18 cellular contexts compared by ENCODE assay signal in genomic region chr17:66398059-66398458, GRCh38.
DNase-seq lines count a peak whose midpoint lies in the region; ATAC-seq, FAIRE-seq and TF ChIP-seq lines count a peak whose summit lies in the region.
"Had no signal": no experiment of that assay in that cellular context is flagged by ENCODE, and none has a peak within 500 bp of the region (broad histone marks: within the 10 kb centered on the region; RNA-seq: fewer than 3 reads in every experiment).

No MANE protein-coding gene starts in this region.

- H3K79me2 ChIP-seq in SU-DHL-6 (ENCODE audit: insufficient read depth, low read length) = peaks cover 97% of the 10 kb centered on the region

- 21 to 27% methylated on average over 4 of the region's 4 CpGs for WGBS in pancreas, 2 donors

- H3K9me3 ChIP-seq in SU-DHL-6 (ENCODE audit: insufficient read depth, low read length) (no peaks in the 10 kb centered on the region), pancreas (no peaks in the 10 kb centered on the region)
- H3K9me3 ChIP-seq: esophagus squamous epithelium, ovary, sigmoid colon had no signal

- peak overlapping the region; percentile 49 for H3K4me2 ChIP-seq in SU-DHL-6 (ENCODE audit: low read depth, low read length, poor library complexity, severe bottlenecking)

- peak overlapping the region; percentile 51 for H3K27ac Mint-ChIP-seq in activated T-cell treated with anti-CD3 and anti-CD28 coated beads, Interleukin-2, amount 50 U/mL, for 72 hours
- peak overlapping the region in 3 of 5 experiments; percentile 13 to 49 (median 15) for H3K27ac Mint-ChIP-seq in brain

- H3F3A ChIP-seq in SU-DHL-6 (ENCODE audit: insufficient read depth) = peaks cover 41% of the 10 kb centered on the region

- H3K36me3 ChIP-seq in SU-DHL-6 (ENCODE audit: low read length) (0 out of 2 replicates have a peak, but pooled peaks cover 3% of the 10 kb centered on the region), pancreas (no peaks in the 10 kb centered on the region)
- H3K36me3 ChIP-seq: cardiac muscle cell, esophagus squamous epithelium, ovary, sigmoid colon, WERI-Rb-1 had no signal

- DNase-seq in activated T-cell treated with anti-CD3 and anti-CD28 coated beads, Interleukin-2, amount 50 U/mL, for 72 hours = no peak
- DNase-seq in activated T-cell treated with anti-CD3 and anti-CD28 coated beads, Interleukin-2, amount 50 U/mL, for 1 hour = no peak
- DNase-seq in pancreas (no peak), NCI-H1930 (lab: John Stamatoyannopoulos, UW) (no peak), NCI-H146 treated with DMSO at 0.1 percent for 48 hours (lab: John Stamatoyannopoulos, UW; ENCODE audit: unreplicated experiment) (no peak), NCI-H345 treated with DMSO at 0.1 percent for 48 hours (lab: John Stamatoyannopoulos, UW; ENCODE audit: unreplicated experiment) (no peak)
- DNase-seq: effector CD8-positive, alpha-beta T cell; esophagus squamous epithelium; NCI-H1694; NCI-H345; ovary; RPMI8226; sigmoid colon; WERI-Rb-1 had no signal

- H3K36me3 Mint-ChIP-seq in activated T-cell treated with anti-CD3 and anti-CD28 coated beads, Interleukin-2, amount 50 U/mL, for 72 hours (ENCODE audit: insufficient read depth in 2 of 2) = peaks cover 8 to 22% of the 10 kb centered on the region in 2 donors
- H3K36me3 Mint-ChIP-seq in brain = no peaks in the 10 kb centered on the region

- peak overlapping the region; percentile 83 for H3K27ac ChIP-seq in SU-DHL-6 (ENCODE audit: low read depth, low read length)
- no peak overlapping the region for H3K27ac ChIP-seq in pancreas
- H3K27ac ChIP-seq: cardiac muscle cell, esophagus squamous epithelium, GM23248, ovary, sigmoid colon, WERI-Rb-1 had no signal

- TF ChIP-seq CTCF in SU-DHL-6 (IDR thresholded peaks at IDR 0.05; ENCODE audit: insufficient read depth, low read length, poor library complexity, severe bottlenecking) (no peak), brain (conservative IDR thresholded peaks at IDR 0.05) (no peak), pancreas (IDR thresholded peaks at IDR 0.05) (no peak)

- H3K9me3 Mint-ChIP-seq in activated T-cell treated with anti-CD3 and anti-CD28 coated beads, Interleukin-2, amount 50 U/mL, for 72 hours = peaks cover 0 to 4% of the 10 kb centered on the region in 2 donors
- H3K9me3 Mint-ChIP-seq in brain = peaks cover 0 to 3% (median 0%) of the 10 kb centered on the region in 5 experiments

- peak overlapping the region; percentile 41 to 77 for H3K4me3 Mint-ChIP-seq in activated T-cell treated with anti-CD3 and anti-CD28 coated beads, Interleukin-2, amount 50 U/mL, for 72 hours
- H3K4me3 Mint-ChIP-seq in brain = peak overlapping the region in 1 of 5 experiments; percentile 5

- H3K27me3 ChIP-seq in SU-DHL-6 (ENCODE audit: low read length) = no peaks in the 10 kb centered on the region
- no peaks in the 10 kb centered on the region for H3K27me3 ChIP-seq in pancreas
- H3K27me3 ChIP-seq: cardiac muscle cell, esophagus squamous epithelium, ovary, sigmoid colon had no signal

- H3K27me3 Mint-ChIP-seq in activated T-cell treated with anti-CD3 and anti-CD28 coated beads, Interleukin-2, amount 50 U/mL, for 72 hours (ENCODE audit: low read depth) = no peaks in the 10 kb centered on the region
- H3K27me3 Mint-ChIP-seq in brain = peaks cover 7% of the 10 kb centered on the region

- no peak overlapping the region for H3K4me3 ChIP-seq in SU-DHL-6 (ENCODE audit: insufficient read depth, low read length, poor library complexity, severe bottlenecking)
- H3K4me3 ChIP-seq in pancreas = no peak overlapping the region
- H3K4me3 ChIP-seq: cardiac muscle cell, esophagus squamous epithelium, GM23248, ovary, sigmoid colon had no signal

- H3K4me1 Mint-ChIP-seq in activated T-cell treated with anti-CD3 and anti-CD28 coated beads, Interleukin-2, amount 50 U/mL, for 72 hours (ENCODE audit: low read depth) = peaks cover 91% of the 10 kb centered on the region
- H3K4me1 Mint-ChIP-seq in brain = peaks cover 21% of the 10 kb centered on the region

- no peak overlapping the region for H2AFZ ChIP-seq in SU-DHL-6 (ENCODE audit: low read depth, low read length, severe bottlenecking)
- H2AFZ ChIP-seq: GM23248 had no signal

- H3K9me2 ChIP-seq in SU-DHL-6 (replicated peaks; ENCODE audit: insufficient read depth, low read length) = no peaks in the 10 kb centered on the region

- intact Hi-C loops in pancreas (cut with DNase I) = no loop called here

- no peak for ATAC-seq in activated T-cell treated with anti-CD3 and anti-CD28 coated beads, Interleukin-2, amount 50 U/mL, for 72 hours (replicated peaks in 1 of 2)
- peak in 3 of 4 donors; percentile 32 to 60 (median 38) for ATAC-seq in pancreas

- H3K4me1 ChIP-seq in pancreas = peaks cover 0 to 16% (median 0%) of the 10 kb centered on the region in 3 donors
- H3K4me1 ChIP-seq: esophagus squamous epithelium had no signal

- H4K20me1 ChIP-seq in SU-DHL-6 (ENCODE audit: low read depth, low read length) = no peaks in the 10 kb centered on the region

- FAIRE-seq in pancreas (lab: Jason Lieb, UNC) = no peak

- H3K9ac ChIP-seq in SU-DHL-6 (ENCODE audit: low read length) = peak overlapping the region; percentile 12; the same call in 1 of the 2 replicates
- H3K9ac ChIP-seq: GM23248 had no signal

Comparison
In these comparisons a context has a peak if more than half of its experiments do, and no peak if none do; other contexts are left out.
1. ATAC-seq: peak in pancreas (3 of 4); none in activated T-cell treated with anti-CD3 and anti-CD28 coated beads, Interleukin-2, amount 50 U/mL, for 72 hours (0 of 2).